12 cellular contexts compared by ENCODE assay signal in genomic region chr7:13851756-13852155, GRCh38.
A peak's percentile ranks its signal among the peaks of the same experiment; 100 is the strongest.
DNase-seq lines count a peak whose midpoint lies in the region; ATAC-seq and TF ChIP-seq lines count a peak whose summit lies in the region.
"Had no signal": no experiment of that assay in that cellular context is flagged by ENCODE, and none has a peak within 500 bp of the region (broad histone marks: within the 10 kb centered on the region; RNA-seq: fewer than 3 reads in every experiment).

No MANE protein-coding gene starts in this region.

- no peaks in the 10 kb centered on the region for H3K27me3 ChIP-seq in MG63
- H3K27me3 ChIP-seq: pancreas had no signal

- no peaks in the 10 kb centered on the region for H3K36me3 ChIP-seq in MG63
- H3K36me3 ChIP-seq: BLaER1 treated with 17β-estradiol and CSF1 and Interleukin-3, amounts not matched to agents 10 nM and 100 nM; pancreas had no signal

- no peaks in the 10 kb centered on the region; the same call in 1 of the 2 replicates for H3K9me3 ChIP-seq in MG63
- H3K9me3 ChIP-seq: BLaER1 treated with 17β-estradiol and CSF1 and Interleukin-3, amounts not matched to agents 10 nM and 100 nM; pancreas had no signal

- ATAC-seq in SK-N-SH treated with all-trans-retinoic acid at 6 μM for 48 hours (peak; percentile 35), GM18502 (IDR thresholded peaks at IDR 0.05; ENCODE audit: poor library complexity, unreplicated experiment) (no peak), GM21529 (IDR thresholded peaks at IDR 0.05; ENCODE audit: unreplicated experiment) (no peak)

- H3K4me3 ChIP-seq in MG63, result no peak overlapping the region
- H3K4me3 ChIP-seq: BLaER1 treated with 17β-estradiol and CSF1 and Interleukin-3, amounts not matched to agents 10 nM and 100 nM; pancreas had no signal

- DNase-seq in AG08395 (ENCODE audit: low spot score), result peak; percentile 21
- peak; percentile 37 for DNase-seq in MG63
- peak; percentile 93 for DNase-seq in iris pigment epithelial cell (ENCODE audit: low read depth)
- DNase-seq in activated CD8-positive, alpha-beta memory T cell treated with anti-CD3 and anti-CD28 coated beads for 24 hours, result no peak
- no peak for DNase-seq in activated T-cell treated with anti-CD3 and anti-CD28 coated beads for 4 hours
- DNase-seq: activated B cell treated with CpG ODN at 0.5 μM for 24 hours, pancreas, substantia nigra had no signal

TF ChIP-seq in SK-N-SH treated with all-trans-retinoic acid at 6 μM for 48 hours, 23 proteins besides CTCF, POLR2A, EP300 and RAD21:
- TF ChIP-seq ISL1 (CRISPR knock-in tag; IDR thresholded peaks at IDR 0.05) (peak; percentile 34; the same call in 1 of the 2 replicates), POU6F1 (CRISPR knock-in tag; IDR thresholded peaks at IDR 0.05; ENCODE audit: borderline replicate concordance, low read depth) (no peak)

Comparison
In these comparisons a context has a peak if more than half of its experiments do, and no peak if none do; other contexts are left out.
1. DNase-seq: peak in AG08395 (single experiment), MG63 (single experiment) and iris pigment epithelial cell (single experiment); none in activated CD8-positive, alpha-beta memory T cell treated with anti-CD3 and anti-CD28 coated beads for 24 hours (single experiment) and activated T-cell treated with anti-CD3 and anti-CD28 coated beads for 4 hours (single experiment).